ENCODE assay signal across 8 cellular contexts in genomic region chr2:221517362-221518121, GRCh38. TPM values are rescaled to one million over a fixed set of nuclear protein-coding genes. Genes with fewer than 3 reads are reported as not detected.
A peak's percentile ranks its signal among the peaks of the same experiment; 100 is the strongest.
DNase-seq lines count a peak whose midpoint lies in the region; ATAC-seq and TF ChIP-seq lines count a peak whose summit lies in the region.

No MANE protein-coding gene starts in this region.

- POLR2A ChIA-PET in activated CD8-positive, alpha-beta T cell treated with anti-CD3 and anti-CD28 coated beads, Interleukin-2, amount 10 ng/mL, durations not matched to agents 7 days and 5 days (lab: Charles Lee) = interaction anchor here (0.6 to 1.2 kb wide), 5 partner anchors 22 to 55 kb away, joined by 3 to 4 read pairs (median 3); no protein-coding TSS in a partner anchor

- peak; percentile 93 for ATAC-seq in GM21390 (IDR thresholded peaks at IDR 0.05; ENCODE audit: unreplicated experiment)
- ATAC-seq in activated CD8-positive, alpha-beta T cell treated with anti-CD3 and anti-CD28 coated beads, Interleukin-2, amount 10 ng/mL, durations not matched to agents 7 days and 5 days = peak; percentile 89

- no peak overlapping the region for H3K27ac Mint-ChIP-seq in activated CD8-positive, alpha-beta T cell treated with anti-CD3 and anti-CD28 coated beads, Interleukin-2, amount 10 ng/mL, durations not matched to agents 7 days and 5 days

- H3K36me3 Mint-ChIP-seq in activated CD8-positive, alpha-beta T cell treated with anti-CD3 and anti-CD28 coated beads, Interleukin-2, amount 10 ng/mL, durations not matched to agents 7 days and 5 days (ENCODE audit: low read depth) = peaks cover 4% of the 10 kb centered on the region

- no peak overlapping the region for H3K4me3 Mint-ChIP-seq in activated CD8-positive, alpha-beta T cell treated with anti-CD3 and anti-CD28 coated beads, Interleukin-2, amount 10 ng/mL, durations not matched to agents 7 days and 5 days

- H3K9me3 Mint-ChIP-seq in activated CD8-positive, alpha-beta T cell treated with anti-CD3 and anti-CD28 coated beads, Interleukin-2, amount 10 ng/mL, durations not matched to agents 7 days and 5 days (ENCODE audit: insufficient read depth) = no peaks in the 10 kb centered on the region

- in situ Hi-C loops in Caki2 (cut with HindIII; ENCODE audit: low pct_unique_long_range_greater_than_20kb, low sequenced_read_pairs) = no loop called here

- no peak for TF ChIP-seq CTCF in fibroblast of the aortic adventitia (IDR thresholded peaks at IDR 0.05; ENCODE audit: insufficient read depth, low read length)

- peaks cover 10% of the 10 kb centered on the region for H3K4me1 Mint-ChIP-seq in activated CD8-positive, alpha-beta T cell treated with anti-CD3 and anti-CD28 coated beads, Interleukin-2, amount 10 ng/mL, durations not matched to agents 7 days and 5 days (ENCODE audit: low read depth)

- CTCF ChIA-PET in activated CD8-positive, alpha-beta T cell treated with anti-CD3 and anti-CD28 coated beads, Interleukin-2, amount 10 ng/mL, durations not matched to agents 7 days and 5 days (lab: Charles Lee) = interaction anchor here (0.7 to 1.2 kb wide), 2 partner anchors 13 to 56 kb away, joined by 3 read pairs; no protein-coding TSS in a partner anchor

- H3K4me3 ChIP-seq in fibroblast of the aortic adventitia (ENCODE audit: low read depth, low read length) = no peak overlapping the region

- peaks cover 8% of the 10 kb centered on the region for H3K27me3 Mint-ChIP-seq in activated CD8-positive, alpha-beta T cell treated with anti-CD3 and anti-CD28 coated beads, Interleukin-2, amount 10 ng/mL, durations not matched to agents 7 days and 5 days (ENCODE audit: low read depth)

- DNase-seq in Caki2 (ENCODE audit: low read depth) = peak; percentile 58
- peak; percentile 41 for DNase-seq in HK-2 (ENCODE audit: unreplicated experiment)
- DNase-seq in activated CD8-positive, alpha-beta T cell treated with anti-CD3 and anti-CD28 coated beads, Interleukin-2, amount 10 ng/mL, durations not matched to agents 7 days and 5 days = peak; percentile 84
- peak; percentile 55 for DNase-seq in fibroblast of the aortic adventitia (ENCODE audit: low read depth)
- DNase-seq in stimulated activated CD4-positive, alpha-beta T cell treated with anti-CD3 and anti-CD28 coated beads, TNF-alpha, amount 100 ng/mL, for 1 hour (ENCODE audit: low read depth in 3 of 3, low spot score in 1 of 3) = peak; percentile 10 to 34 (median 31)
- no peak for DNase-seq in occipital lobe (lab: John Stamatoyannopoulos, UW)
- DNase-seq in D341Med (ENCODE audit: low spot score) = no peak

RNA-seq across cellular contexts. Expression of gene EPHA4, which starts 54.6 kb away (rescaled TPM):
- total RNA-seq in Caki2 (2014; rRNA removed; shearing (Covaris generic); ENCODE audit: low replicate concordance) = 7.5 and 37.2 TPM in 2 replicates
- total RNA-seq in activated CD8-positive, alpha-beta T cell treated with anti-CD3 and anti-CD28 coated beads, Interleukin-2, amount 10 ng/mL, durations not matched to agents 7 days and 5 days = 1 to 10 TPM; 1.2 to 1.5 TPM
- total RNA-seq in fibroblast of the aortic adventitia (ENCODE audit: low replicate concordance) = 13.9 and 26.7 TPM in 2 replicates
- 259 TPM for total RNA-seq in occipital lobe

Comparison
In these comparisons a context has a peak if more than half of its experiments do, and no peak if none do; other contexts are left out.
1. DNase-seq: peak in Caki2 (single experiment), HK-2 (single experiment), activated CD8-positive, alpha-beta T cell treated with anti-CD3 and anti-CD28 coated beads, Interleukin-2, amount 10 ng/mL, durations not matched to agents 7 days and 5 days (single experiment), fibroblast of the aortic adventitia (single experiment) and stimulated activated CD4-positive, alpha-beta T cell treated with anti-CD3 and anti-CD28 coated beads, TNF-alpha, amount 100 ng/mL, for 1 hour (3 of 3); none in occipital lobe (single experiment) and D341Med (single experiment).